Comparison of ENCODE assay signal across 1 cellular context in the genomic region with DNA sequence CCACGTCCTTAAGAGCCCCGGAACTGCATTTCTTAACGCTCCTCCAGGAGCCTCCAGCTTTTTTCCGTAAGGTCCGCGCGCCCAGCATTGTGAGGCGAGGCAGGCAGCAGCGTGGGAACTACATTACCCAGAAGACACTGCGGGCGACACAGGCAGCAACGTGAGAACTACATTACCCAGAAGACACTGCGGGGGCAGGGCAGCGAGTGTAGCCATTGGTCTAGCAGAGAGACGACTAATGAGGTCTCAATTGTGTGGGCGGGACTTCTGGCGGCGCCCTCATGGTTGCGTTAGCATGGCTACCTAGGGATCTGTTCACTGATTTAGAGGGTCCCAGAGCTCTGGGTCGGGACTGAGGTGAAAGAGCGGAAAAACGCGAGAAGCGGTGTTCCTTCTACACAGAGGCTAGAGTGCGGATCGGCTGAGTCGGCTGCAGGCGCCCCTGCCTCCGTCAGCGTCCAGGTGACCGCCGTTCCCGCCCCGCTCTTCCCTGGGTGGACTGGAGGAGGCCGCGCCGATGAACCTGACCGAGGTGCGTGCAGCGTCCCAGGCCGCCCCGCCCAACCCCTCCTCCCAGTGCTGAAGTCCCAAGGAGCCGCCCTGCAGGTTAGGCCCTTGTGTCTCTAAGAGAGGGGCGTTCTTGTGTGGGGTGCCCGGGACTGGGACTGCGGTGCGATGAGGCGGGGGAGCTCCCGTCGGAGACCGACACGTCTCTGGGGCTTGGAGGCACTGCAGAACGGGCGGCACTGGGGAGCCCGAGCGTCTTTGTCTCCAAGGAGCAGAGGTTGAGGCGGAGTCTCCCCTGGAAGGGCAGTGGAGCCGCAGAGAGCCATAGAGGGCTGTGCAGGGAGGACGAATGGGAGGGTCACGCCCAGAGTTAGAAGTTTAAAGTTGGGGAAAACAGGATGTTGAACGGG.
TF ChIP-seq lines count a peak whose summit lies in the region.

Gene ZNF749, plus strand, starts transcription at position 264 of the 917 bp plus-strand sequence. Its CDS starts 254 bp downstream, at position 518.

TF ChIP-seq in HEK293, 187 proteins besides CTCF, POLR2A, EP300 and RAD21 (continued from another document and continues in another):
- TF ChIP-seq, protein P1, sequence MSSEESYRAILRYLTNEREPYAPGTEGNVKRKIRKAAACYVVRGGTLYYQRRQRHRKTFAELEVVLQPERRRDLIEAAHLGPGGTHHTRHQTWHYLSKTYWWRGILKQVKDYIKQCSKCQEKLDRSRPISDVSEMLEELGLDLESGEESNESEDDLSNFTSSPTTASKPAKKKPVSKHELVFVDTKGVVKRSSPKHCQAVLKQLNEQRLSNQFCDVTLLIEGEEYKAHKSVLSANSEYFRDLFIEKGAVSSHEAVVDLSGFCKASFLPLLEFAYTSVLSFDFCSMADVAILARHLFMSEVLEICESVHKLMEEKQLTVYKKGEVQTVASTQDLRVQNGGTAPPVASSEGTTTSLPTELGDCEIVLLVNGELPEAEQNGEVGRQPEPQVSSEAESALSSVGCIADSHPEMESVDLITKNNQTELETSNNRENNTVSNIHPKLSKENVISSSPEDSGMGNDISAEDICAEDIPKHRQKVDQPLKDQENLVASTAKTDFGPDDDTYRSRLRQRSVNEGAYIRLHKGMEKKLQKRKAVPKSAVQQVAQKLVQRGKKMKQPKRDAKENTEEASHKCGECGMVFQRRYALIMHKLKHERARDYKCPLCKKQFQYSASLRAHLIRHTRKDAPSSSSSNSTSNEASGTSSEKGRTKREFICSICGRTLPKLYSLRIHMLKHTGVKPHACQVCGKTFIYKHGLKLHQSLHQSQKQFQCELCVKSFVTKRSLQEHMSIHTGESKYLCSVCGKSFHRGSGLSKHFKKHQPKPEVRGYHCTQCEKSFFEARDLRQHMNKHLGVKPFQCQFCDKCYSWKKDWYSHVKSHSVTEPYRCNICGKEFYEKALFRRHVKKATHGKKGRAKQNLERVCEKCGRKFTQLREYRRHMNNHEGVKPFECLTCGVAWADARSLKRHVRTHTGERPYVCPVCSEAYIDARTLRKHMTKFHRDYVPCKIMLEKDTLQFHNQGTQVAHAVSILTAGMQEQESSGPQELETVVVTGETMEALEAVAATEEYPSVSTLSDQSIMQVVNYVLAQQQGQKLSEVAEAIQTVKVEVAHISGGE (tag by site-specific recombination; conservative IDR thresholded peaks at IDR 0.05; ENCODE audit: low read depth): peak; percentile 18
- no peak for TF ChIP-seq ZNF175 (tag by site-specific recombination; IDR thresholded peaks at IDR 0.05)
- TF ChIP-seq ZNF776 (tag by site-specific recombination; IDR thresholded peaks at IDR 0.05; ENCODE audit: borderline replicate concordance): no peak
- TF ChIP-seq ZNF416 (tag by site-specific recombination; IDR thresholded peaks at IDR 0.05): no peak
- TF ChIP-seq ZNF157 (tag by site-specific recombination; IDR thresholded peaks at IDR 0.05): no peak
- TF ChIP-seq HOXD13 (CRISPR knock-in tag; IDR thresholded peaks at IDR 0.05; ENCODE audit: borderline replicate concordance): no peak
- TF ChIP-seq ZNF621 (tag by site-specific recombination; IDR thresholded peaks at IDR 0.05): no peak
- TF ChIP-seq, protein P2, sequence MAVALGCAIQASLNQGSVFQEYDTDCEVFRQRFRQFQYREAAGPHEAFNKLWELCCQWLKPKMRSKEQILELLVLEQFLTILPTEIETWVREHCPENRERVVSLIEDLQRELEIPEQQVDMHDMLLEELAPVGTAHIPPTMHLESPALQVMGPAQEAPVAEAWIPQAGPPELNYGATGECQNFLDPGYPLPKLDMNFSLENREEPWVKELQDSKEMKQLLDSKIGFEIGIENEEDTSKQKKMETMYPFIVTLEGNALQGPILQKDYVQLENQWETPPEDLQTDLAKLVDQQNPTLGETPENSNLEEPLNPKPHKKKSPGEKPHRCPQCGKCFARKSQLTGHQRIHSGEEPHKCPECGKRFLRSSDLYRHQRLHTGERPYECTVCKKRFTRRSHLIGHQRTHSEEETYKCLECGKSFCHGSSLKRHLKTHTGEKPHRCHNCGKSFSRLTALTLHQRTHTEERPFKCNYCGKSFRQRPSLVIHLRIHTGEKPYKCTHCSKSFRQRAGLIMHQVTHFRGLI (tag by site-specific recombination; IDR thresholded peaks at IDR 0.05): peak; percentile 7
- TF ChIP-seq KLF8 (tag by site-specific recombination; IDR thresholded peaks at IDR 0.05): peak; percentile 44; the same call in 1 of the 2 replicates
- no peak for TF ChIP-seq ZNF423 (tag by site-specific recombination; IDR thresholded peaks at IDR 0.05)
- TF ChIP-seq GLI2 (tag by site-specific recombination; IDR thresholded peaks at IDR 0.05; ENCODE audit: borderline replicate concordance, low read depth): no peak
- peak; percentile 93 for TF ChIP-seq SP3 (tag by site-specific recombination; IDR thresholded peaks at IDR 0.05)
- peak; percentile 76; the same call in 1 of the 2 replicates for TF ChIP-seq ZNF692 (tag by site-specific recombination; IDR thresholded peaks at IDR 0.05)
- no peak for TF ChIP-seq ZNF302 (tag by site-specific recombination; IDR thresholded peaks at IDR 0.05; ENCODE audit: low read depth)
- TF ChIP-seq ZNF211 (tag by site-specific recombination; IDR thresholded peaks at IDR 0.05; ENCODE audit: low read depth): no peak
- no peak for TF ChIP-seq ZNF214 (tag by site-specific recombination; IDR thresholded peaks at IDR 0.05; ENCODE audit: borderline replicate concordance)
- TF ChIP-seq ZNF221 (tag by site-specific recombination; IDR thresholded peaks at IDR 0.05; ENCODE audit: borderline replicate concordance): no peak
- TF ChIP-seq ZNF280C (tag by site-specific recombination; IDR thresholded peaks at IDR 0.05): no peak
- no peak for TF ChIP-seq ZBTB49 (tag by site-specific recombination; IDR thresholded peaks at IDR 0.05; ENCODE audit: low read depth)
- TF ChIP-seq, protein P3, sequence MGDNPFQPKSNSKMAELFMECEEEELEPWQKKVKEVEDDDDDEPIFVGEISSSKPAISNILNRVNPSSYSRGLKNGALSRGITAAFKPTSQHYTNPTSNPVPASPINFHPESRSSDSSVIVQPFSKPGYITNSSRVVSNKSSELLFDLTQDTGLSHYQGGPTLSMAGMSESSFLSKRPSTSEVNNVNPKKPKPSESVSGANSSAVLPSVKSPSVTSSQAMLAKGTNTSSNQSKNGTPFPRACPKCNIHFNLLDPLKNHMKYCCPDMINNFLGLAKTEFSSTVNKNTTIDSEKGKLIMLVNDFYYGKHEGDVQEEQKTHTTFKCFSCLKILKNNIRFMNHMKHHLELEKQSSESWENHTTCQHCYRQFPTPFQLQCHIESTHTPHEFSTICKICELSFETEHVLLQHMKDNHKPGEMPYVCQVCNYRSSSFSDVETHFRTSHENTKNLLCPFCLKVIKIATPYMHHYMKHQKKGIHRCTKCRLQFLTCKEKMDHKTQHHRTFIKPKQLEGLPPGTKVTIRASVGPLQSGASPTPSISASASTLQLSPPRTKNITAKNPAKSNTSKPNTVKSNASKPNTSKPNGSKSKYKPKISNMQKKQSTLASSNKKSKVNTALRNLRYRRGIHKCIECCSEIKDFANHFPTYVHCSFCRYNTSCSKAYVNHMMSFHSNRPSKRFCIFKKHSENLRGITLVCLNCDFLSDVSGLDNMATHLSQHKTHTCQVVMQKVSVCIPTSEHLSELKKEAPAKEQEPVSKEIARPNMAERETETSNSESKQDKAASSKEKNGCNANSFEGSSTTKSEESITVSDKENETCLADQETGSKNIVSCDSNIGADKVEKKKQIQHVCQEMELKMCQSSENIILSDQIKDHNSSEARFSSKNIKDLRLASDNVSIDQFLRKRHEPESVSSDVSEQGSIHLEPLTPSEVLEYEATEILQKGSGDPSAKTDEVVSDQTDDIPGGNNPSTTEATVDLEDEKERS (tag by site-specific recombination; IDR thresholded peaks at IDR 0.05): no peak
- TF ChIP-seq, protein P4, sequence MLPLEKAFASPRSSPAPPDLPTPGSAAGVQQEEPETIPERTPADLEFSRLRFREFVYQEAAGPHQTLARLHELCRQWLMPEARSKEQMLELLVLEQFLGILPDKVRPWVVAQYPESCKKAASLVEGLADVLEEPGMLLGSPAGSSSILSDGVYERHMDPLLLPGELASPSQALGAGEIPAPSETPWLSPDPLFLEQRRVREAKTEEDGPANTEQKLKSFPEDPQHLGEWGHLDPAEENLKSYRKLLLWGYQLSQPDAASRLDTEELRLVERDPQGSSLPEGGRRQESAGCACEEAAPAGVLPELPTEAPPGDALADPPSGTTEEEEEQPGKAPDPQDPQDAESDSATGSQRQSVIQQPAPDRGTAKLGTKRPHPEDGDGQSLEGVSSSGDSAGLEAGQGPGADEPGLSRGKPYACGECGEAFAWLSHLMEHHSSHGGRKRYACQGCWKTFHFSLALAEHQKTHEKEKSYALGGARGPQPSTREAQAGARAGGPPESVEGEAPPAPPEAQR (tag by site-specific recombination; IDR thresholded peaks at IDR 0.05): 0 out of 2 replicates have a peak, but pooled peaks have one; percentile 18
- TF ChIP-seq PRDM6 (tag by site-specific recombination; IDR thresholded peaks at IDR 0.05): no peak
- TF ChIP-seq RBAK (tag by site-specific recombination; IDR thresholded peaks at IDR 0.05): no peak
- TF ChIP-seq ZNF585B (tag by site-specific recombination; IDR thresholded peaks at IDR 0.05): no peak
- TF ChIP-seq, protein P5, sequence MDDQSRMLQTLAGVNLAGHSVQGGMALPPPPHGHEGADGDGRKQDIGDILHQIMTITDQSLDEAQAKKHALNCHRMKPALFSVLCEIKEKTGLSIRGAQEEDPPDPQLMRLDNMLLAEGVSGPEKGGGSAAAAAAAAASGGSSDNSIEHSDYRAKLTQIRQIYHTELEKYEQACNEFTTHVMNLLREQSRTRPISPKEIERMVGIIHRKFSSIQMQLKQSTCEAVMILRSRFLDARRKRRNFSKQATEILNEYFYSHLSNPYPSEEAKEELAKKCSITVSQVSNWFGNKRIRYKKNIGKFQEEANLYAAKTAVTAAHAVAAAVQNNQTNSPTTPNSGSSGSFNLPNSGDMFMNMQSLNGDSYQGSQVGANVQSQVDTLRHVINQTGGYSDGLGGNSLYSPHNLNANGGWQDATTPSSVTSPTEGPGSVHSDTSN (CRISPR knock-in tag; IDR thresholded peaks at IDR 0.05): peak; percentile 56; the same call in 1 of the 2 replicates
- no peak for TF ChIP-seq ZFP41 (tag by site-specific recombination; IDR thresholded peaks at IDR 0.05; ENCODE audit: borderline replicate concordance)
- peak; percentile 49; the same call in 1 of the 2 replicates for TF ChIP-seq ZNF843 (tag by site-specific recombination; IDR thresholded peaks at IDR 0.05)
- no peak for TF ChIP-seq ZBTB7A (tag by site-specific recombination; IDR thresholded peaks at IDR 0.05; ENCODE audit: low read depth)
- TF ChIP-seq AEBP2 (tag by site-specific recombination; IDR thresholded peaks at IDR 0.05; ENCODE audit: borderline replicate concordance): no peak
